In the genomic region with DNA sequence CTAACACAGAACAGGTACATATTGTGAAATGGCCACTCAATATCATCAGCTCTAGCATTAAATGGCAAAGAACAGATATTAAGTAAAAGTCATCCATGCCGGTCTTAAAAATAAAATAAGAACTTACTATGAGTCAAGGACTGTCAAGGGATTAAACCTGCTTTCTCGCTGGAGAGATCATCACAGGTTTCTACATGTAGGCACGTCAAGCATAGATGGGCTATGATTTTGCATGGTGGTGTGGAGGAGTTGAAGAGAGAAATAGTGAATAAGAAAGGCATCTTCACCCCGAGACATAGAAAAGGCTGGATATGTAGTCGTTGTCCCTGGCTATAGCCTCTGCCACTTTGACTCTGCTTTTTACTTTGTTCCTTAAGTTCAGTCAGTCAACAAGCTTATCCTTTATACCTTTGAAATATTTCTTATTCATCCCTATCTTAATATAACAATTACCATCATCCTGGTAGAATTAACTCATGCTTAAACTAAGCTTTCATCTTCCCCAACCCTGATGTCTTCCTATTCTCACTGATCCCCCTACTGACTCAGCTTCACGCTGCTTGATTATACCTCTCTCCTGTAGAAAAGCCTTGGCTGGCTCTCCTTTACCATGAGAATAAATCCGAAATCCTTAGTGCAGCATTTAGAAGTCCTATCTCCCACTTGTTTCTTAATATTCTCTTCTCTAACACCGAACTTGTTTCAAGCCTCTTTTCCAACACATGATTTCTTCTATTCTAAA, we compare ENCODE assay signal across 35 cellular contexts. TPM values are rescaled to one million over a fixed set of nuclear protein-coding genes. Genes with fewer than 3 reads are reported as not detected.
"Had no signal": no experiment of that assay in that cellular context is flagged by ENCODE, and none has a peak within 500 bp of the region (broad histone marks: within the 10 kb centered on the region; RNA-seq: fewer than 3 reads in every experiment).

No MANE protein-coding gene starts in this region.

- H3K27ac ChIP-seq: brain microvascular endothelial cell, PC-9, RWPE1, VCaP had no signal

- DNase-seq: activated CD4-positive, alpha-beta memory T cell treated with anti-CD3 and anti-CD28 coated beads, Interleukin-2, amount 10 ng/mL, durations not matched to agents 7 days and 5 days; activated CD4-positive, alpha-beta T cell treated with anti-CD3 and anti-CD28 coated beads for 1 hour; activated CD4-positive, alpha-beta T cell treated with anti-CD3 and anti-CD28 coated beads for 48 hours; activated CD4-positive, CD25-positive, alpha-beta regulatory T cell; activated CD8-positive, alpha-beta memory T cell treated with anti-CD3 and anti-CD28 coated beads for 24 hours; activated CD8-positive, alpha-beta memory T cell treated with anti-CD3 and anti-CD28 coated beads, Interleukin-2, amount 10 ng/mL, durations not matched to agents 7 days and 5 days; activated effector memory CD4-positive, alpha-beta T cell treated with anti-CD3 and anti-CD28 coated beads, Interleukin-2, amount 50 U/mL, for 16 hours; activated naive CD4-positive, alpha-beta T cell; activated naive CD4-positive, alpha-beta T cell treated with anti-CD3 and anti-CD28 coated beads, Interleukin-2, amount 50 U/mL, for 16 hours; activated naive CD8-positive, alpha-beta T cell treated with anti-CD3 and anti-CD28 coated beads for 36 hours; activated T-cell treated with anti-CD3 and anti-CD28 coated beads, Interleukin-2, amount 50 U/mL, for 1 hour; activated T-cell treated with anti-CD3 and anti-CD28 coated beads, Interleukin-2, amount 50 U/mL, for 72 hours; amniotic stem cell; aorta; brain microvascular endothelial cell; central memory CD4-positive, alpha-beta T cell; MG63; NCI-H1048; NCI-H1436; NCI-H1694; NCI-H2029; NCI-H2171 treated with DMSO at 0.1 percent for 48 hours; NCI-H345; NCI-H524 treated with DMSO at 0.1 percent for 48 hours; PC-9; SIG-M5; SW 1271; T-helper 1 cell; T-helper 2 cell; T-helper 9 cell had no signal

- H3K36me3 ChIP-seq: brain microvascular endothelial cell, MG63 had no signal

- H3K27me3 ChIP-seq: brain microvascular endothelial cell, MG63 had no signal

- H3K9me3 ChIP-seq: MG63 had no signal

- ATAC-seq: activated CD8-positive, alpha-beta memory T cell treated with anti-CD3 and anti-CD28 coated beads, Interleukin-2, amount 10 ng/mL, durations not matched to agents 7 days and 5 days; activated T-cell treated with anti-CD3 and anti-CD28 coated beads, Interleukin-2, amount 50 U/mL, for 72 hours; activated T-helper 17 cell treated with anti-CD3 and anti-CD28 coated beads, Interleukin-2, amount 50 U/mL, for 72 hours; Right ventricle myocardium inferior had no signal

- H3K4me2 ChIP-seq: PC-9 had no signal

- H2AFZ ChIP-seq: PC-9 had no signal

- H3K4me3 ChIP-seq: MG63, PC-9 had no signal

RNA-seq across cellular contexts. Expression of a gene that starts 42.5 kb away (rescaled TPM):
- total RNA-seq: activated CD4-positive, alpha-beta memory T cell treated with anti-CD3 and anti-CD28 coated beads, Interleukin-2, amount 10 ng/mL, durations not matched to agents 7 days and 5 days; activated CD8-positive, alpha-beta memory T cell treated with anti-CD3 and anti-CD28 coated beads, Interleukin-2, amount 10 ng/mL, durations not matched to agents 7 days and 5 days; activated T-cell treated with anti-CD3 and anti-CD28 coated beads, Interleukin-2, amount 50 U/mL, for 72 hours; activated T-helper 17 cell treated with anti-CD3 and anti-CD28 coated beads, Interleukin-2, amount 50 U/mL, for 72 hours; OCI-LY7; PC-9 had no signal
